In the genomic region with DNA sequence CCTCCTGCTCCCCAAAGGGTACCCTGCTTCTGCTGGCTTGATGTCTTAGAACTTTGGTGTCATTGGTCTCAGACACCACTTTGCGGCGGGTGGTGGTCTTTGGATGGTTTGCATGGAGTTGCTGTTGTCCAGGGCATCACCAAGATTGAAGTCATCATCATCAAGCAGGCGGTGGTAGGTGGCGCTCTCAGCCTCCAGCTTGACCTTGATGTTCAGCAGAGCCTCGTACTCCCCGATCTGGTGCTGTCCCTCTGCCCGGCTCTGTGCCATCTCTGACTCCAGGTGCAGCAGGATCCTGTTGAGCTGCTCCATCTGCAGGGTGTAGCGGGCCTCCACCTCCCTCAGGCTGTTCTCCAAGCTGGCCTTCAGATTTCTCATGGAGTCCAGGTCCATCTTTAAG, we compare ENCODE assay signal across 7 cellular contexts. TPM values are rescaled to one million over a fixed set of nuclear protein-coding genes. Genes with fewer than 3 reads are reported as not detected.
"Had no signal": no experiment of that assay in that cellular context is flagged by ENCODE, and none has a peak within 500 bp of the region (broad histone marks: within the 10 kb centered on the region; RNA-seq: fewer than 3 reads in every experiment).

No MANE protein-coding gene starts in this region.

RNA-seq across cellular contexts. Expression of gene PPP1R1C, which starts 24.5 kb away (rescaled TPM):
- total RNA-seq: activated CD4-positive, alpha-beta T cell treated with anti-CD3 and anti-CD28 coated beads, Interleukin-2, amount 10 ng/mL, durations not matched to agents 7 days and 5 days; activated naive CD4-positive, alpha-beta T cell treated with anti-CD3 and anti-CD28 coated beads for 36 hours; activated naive CD4-positive, alpha-beta T cell treated with anti-CD3 and anti-CD28 coated beads, Interleukin-2, amount 50 U/mL, for 72 hours; activated T-cell treated with anti-CD3 and anti-CD28 coated beads, Interleukin-2, amount 50 U/mL, for 4 hours; activated T-helper 1 cell treated with anti-CD3 and anti-CD28 coated beads, Interleukin-12 subunit alpha, Interleukin-12 subunit beta, Interleukin-2, Interleukin-4 antibody, amounts not matched to agents 30 ng/mL and 10 ng/mL and 1 ng/mL, durations not matched to agents 14 hours and 24 hours and 36 hours; SJCRH30; T-helper 1 cell treated with Interleukin-12 subunit alpha and Interleukin-12 subunit beta and Interleukin-4 antibody, amounts not matched to agents 30 ng/mL and 1 ng/mL, for 36 hours had no signal
